Comparison of ENCODE assay signal across 13 cellular contexts in the genomic region with DNA sequence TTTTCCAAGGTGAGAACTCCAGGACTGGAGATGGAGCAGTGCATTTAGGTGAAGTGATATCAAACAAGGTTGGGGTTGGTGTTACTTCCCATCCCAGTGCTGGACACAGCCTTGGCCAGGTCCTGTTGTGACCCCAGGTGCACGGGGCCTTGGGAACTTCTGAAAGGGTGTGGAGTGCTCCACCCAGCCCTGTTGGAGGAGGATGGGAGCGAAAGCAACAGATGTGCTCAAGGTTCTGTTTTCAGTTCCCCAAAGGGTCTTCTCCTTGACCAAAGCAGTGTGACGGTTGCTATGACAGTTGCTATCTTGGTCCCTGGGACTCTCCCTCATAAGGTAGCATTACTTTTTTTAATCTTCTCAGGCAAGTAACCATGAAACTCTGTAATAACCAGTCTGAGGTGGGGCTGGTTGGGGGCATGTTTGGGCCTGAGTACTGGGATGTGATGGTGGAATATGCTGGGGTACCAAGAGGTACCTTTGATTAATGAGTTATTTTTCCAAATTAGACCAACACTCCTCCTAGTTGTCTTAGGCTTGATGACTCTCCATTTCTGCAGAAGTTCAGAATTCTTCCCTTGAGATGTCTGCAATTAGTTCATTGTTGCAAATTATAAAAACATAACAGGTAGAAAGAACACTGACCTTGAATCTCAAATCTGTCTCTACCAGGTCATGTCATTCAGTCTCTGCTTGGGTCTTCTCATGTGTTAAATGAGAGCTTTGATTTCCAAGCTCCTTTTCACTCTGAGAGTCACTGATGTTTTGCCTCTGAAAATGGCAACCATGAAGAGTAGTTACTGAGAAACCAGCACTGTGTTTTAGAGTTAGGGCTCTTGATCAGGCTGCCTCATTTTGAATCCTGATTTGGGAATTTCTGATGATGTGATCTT.
DNase-seq lines count a peak whose midpoint lies in the region; ATAC-seq and TF ChIP-seq lines count a peak whose summit lies in the region.
"Had no signal": no experiment of that assay in that cellular context is flagged by ENCODE, and none has a peak within 500 bp of the region (broad histone marks: within the 10 kb centered on the region; RNA-seq: fewer than 3 reads in every experiment).

No MANE protein-coding gene starts in this region.

- H3K9ac ChIP-seq in BLaER1 treated with 17β-estradiol and CSF1 and Interleukin-3, amounts not matched to agents 10 nM and 100 nM: no peak overlapping the region

- peak; percentile 83 for ATAC-seq in GM19324 (IDR thresholded peaks at IDR 0.05; ENCODE audit: low FRiP score, unreplicated experiment)
- ATAC-seq in HG02840 (IDR thresholded peaks at IDR 0.05; ENCODE audit: low FRiP score, unreplicated experiment): peak; percentile 82

- peaks cover 7 to 77% (median 46%) of the 10 kb centered on the region in 10 experiments for H3K4me1 ChIP-seq in BLaER1 treated with 17β-estradiol and CSF1 and Interleukin-3, amounts not matched to agents 10 nM and 100 nM
- H3K4me1 ChIP-seq: sigmoid colon had no signal

- peaks cover 11% of the 10 kb centered on the region for H3K36me3 Mint-ChIP-seq in IgD-negative memory B cell

- peaks cover 69 to 88% (median 74%) of the 10 kb centered on the region in 3 donors for H3K4me1 Mint-ChIP-seq in IgD-negative memory B cell

- peaks cover 0 to 25% (median 7%) of the 10 kb centered on the region in 11 experiments; a peak in 12 of 22 replicates for H3K9me3 ChIP-seq in BLaER1 treated with 17β-estradiol and CSF1 and Interleukin-3, amounts not matched to agents 10 nM and 100 nM (replicated peaks in 1 of 11)
- H3K9me3 ChIP-seq: sigmoid colon had no signal

- H3K4me3 Mint-ChIP-seq in IgD-negative memory B cell: peak overlapping the region; percentile 30 to 90 (median 84)

- H3K27ac Mint-ChIP-seq in IgD-negative memory B cell: peak overlapping the region; percentile 97 to 99 (median 99)

- peaks cover 0 to 1% (median 0%) of the 10 kb centered on the region in 3 donors for H3K9me3 Mint-ChIP-seq in IgD-negative memory B cell

- peak overlapping the region in 1 of 10 experiments; percentile 4; a peak in 1 of 20 replicates for H3K4me3 ChIP-seq in BLaER1 treated with 17β-estradiol and CSF1 and Interleukin-3, amounts not matched to agents 10 nM and 100 nM
- H3K4me3 ChIP-seq in coronary artery: no peak overlapping the region
- H3K4me3 ChIP-seq: cardiac muscle cell, sigmoid colon had no signal

- peak overlapping the region in 8 of 11 experiments; percentile 30 to 70 (median 59); a peak in 15 of 22 replicates for H3K27ac ChIP-seq in BLaER1 treated with 17β-estradiol and CSF1 and Interleukin-3, amounts not matched to agents 10 nM and 100 nM
- H3K27ac ChIP-seq in coronary artery: no peak overlapping the region
- H3K27ac ChIP-seq: cardiac muscle cell, sigmoid colon had no signal

- no peak for TF ChIP-seq CTCF in coronary artery (IDR thresholded peaks at IDR 0.05)

- intact Hi-C loops in cardiac septum (cut with DNase I): no loop called here

- no peaks in the 10 kb centered on the region for H4K20me1 ChIP-seq in BLaER1 treated with 17β-estradiol and CSF1 and Interleukin-3, amounts not matched to agents 10 nM and 100 nM

- H3K4me2 ChIP-seq in BLaER1 treated with 17β-estradiol and CSF1 and Interleukin-3, amounts not matched to agents 10 nM and 100 nM: peak overlapping the region; percentile 30 to 79 (median 69)

- peaks cover 3% of the 10 kb centered on the region for H3K27me3 Mint-ChIP-seq in IgD-negative memory B cell

- DNase-seq in SKM-1 (lab: John Stamatoyannopoulos, UW; ENCODE audit: unreplicated experiment) (no peak), coronary artery (ENCODE audit: low spot score) (no peak), NCI-H2029 treated with DMSO at 0.1 percent for 48 hours (lab: John Stamatoyannopoulos, UW) (no peak), cardiac septum (ENCODE audit: low spot score) (no peak)
- DNase-seq: activated T-cell treated with anti-CD3 and anti-CD28 coated beads, Interleukin-2, amount 50 U/mL, for 48 hours; mesenchymal stem cell; NCI-H2171 treated with DMSO at 0.1 percent for 48 hours; sigmoid colon had no signal

- H3K27me3 ChIP-seq in BLaER1 treated with 17β-estradiol and CSF1 and Interleukin-3, amounts not matched to agents 10 nM and 100 nM: no peaks in the 10 kb centered on the region
- H3K27me3 ChIP-seq: sigmoid colon had no signal

- H3K36me3 ChIP-seq in BLaER1 treated with 17β-estradiol and CSF1 and Interleukin-3, amounts not matched to agents 10 nM and 100 nM: no peaks in the 10 kb centered on the region
- H3K36me3 ChIP-seq: cardiac muscle cell, sigmoid colon had no signal

Comparison
In these comparisons a context has a peak if more than half of its experiments do, and no peak if none do; other contexts are left out.
1. H3K27ac ChIP-seq: peak in BLaER1 treated with 17β-estradiol and CSF1 and Interleukin-3, amounts not matched to agents 10 nM and 100 nM (8 of 11); none in coronary artery (0 of 2).